Comparison of ENCODE assay signal across 11 cellular contexts in the genomic region with DNA sequence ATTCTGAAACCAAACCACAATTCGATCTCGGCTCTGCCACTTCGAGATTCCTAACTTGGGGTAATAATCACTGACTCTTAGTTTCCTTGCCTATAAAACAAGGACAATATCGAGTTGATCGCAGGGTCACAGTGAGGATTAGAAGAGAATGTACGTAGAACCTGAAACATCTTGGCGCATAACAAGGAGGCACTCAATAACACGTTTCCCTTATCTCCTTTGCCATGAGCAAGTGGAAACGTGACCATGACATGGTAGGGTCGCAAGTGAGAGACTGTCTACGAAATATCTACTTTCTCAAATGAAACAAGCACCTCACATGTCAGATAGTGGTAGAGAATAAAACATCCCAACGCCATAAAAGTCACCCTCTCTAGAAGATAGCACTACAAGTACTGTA. TPM values are rescaled to one million over a fixed set of nuclear protein-coding genes. Genes with fewer than 3 reads are reported as not detected.
DNase-seq lines count a peak whose midpoint lies in the region; ATAC-seq, FAIRE-seq and TF ChIP-seq lines count a peak whose summit lies in the region.
"Had no signal": no experiment of that assay in that cellular context is flagged by ENCODE, and none has a peak within 500 bp of the region (broad histone marks: within the 10 kb centered on the region; RNA-seq: fewer than 3 reads in every experiment).

No MANE protein-coding gene starts in this region.

- H3K27me3 Mint-ChIP-seq in activated naive CD4-positive, alpha-beta T cell treated with anti-CD3 and anti-CD28 coated beads, Interleukin-2, amount 50 U/mL, for 24 hours = no peaks in the 10 kb centered on the region
- H3K27me3 Mint-ChIP-seq in type B pancreatic cell = no peaks in the 10 kb centered on the region

- TF ChIP-seq CTCF in kidney (IDR thresholded peaks at IDR 0.05; ENCODE audit: borderline replicate concordance, extremely low read depth, insufficient read depth) (no peak), type B pancreatic cell (conservative IDR thresholded peaks at IDR 0.05) (no peak)

- H3K9ac ChIP-seq in kidney (ENCODE audit: low read length in 2 of 2) = no peak overlapping the region

- H3K27ac Mint-ChIP-seq in activated naive CD4-positive, alpha-beta T cell treated with anti-CD3 and anti-CD28 coated beads, Interleukin-2, amount 50 U/mL, for 24 hours = peak overlapping the region; percentile 86
- H3K27ac Mint-ChIP-seq in activated naive CD4-positive, alpha-beta T cell treated with anti-CD3 and anti-CD28 coated beads, Interleukin-2, amount 50 U/mL, for 72 hours = peak overlapping the region; percentile 44 to 95
- peak overlapping the region; percentile 64 for H3K27ac Mint-ChIP-seq in type B pancreatic cell

- H3K36me3 ChIP-seq in kidney (ENCODE audit: control insufficient read depth in 1 of 2, insufficient read depth in 2 of 2, low read length in 2 of 2) (no peaks in the 10 kb centered on the region), small intestine (ENCODE audit: control insufficient read depth in 2 of 2, insufficient read depth in 2 of 2, low read length in 2 of 2) (no peaks in the 10 kb centered on the region)

- H3K27me3 ChIP-seq in small intestine (ENCODE audit: control insufficient read depth in 2 of 2, insufficient read depth in 2 of 2, low read length in 2 of 2) = no peaks in the 10 kb centered on the region

- peak overlapping the region; percentile 91 for H3K4me3 Mint-ChIP-seq in activated naive CD4-positive, alpha-beta T cell treated with anti-CD3 and anti-CD28 coated beads, Interleukin-2, amount 50 U/mL, for 24 hours
- H3K4me3 Mint-ChIP-seq in type B pancreatic cell = peak overlapping the region; percentile 91

- intact Hi-C loops in kidney (cut with DNase I) = no loop called here

- H3K27ac ChIP-seq in kidney (ENCODE audit: low read depth in 2 of 2, low read length in 2 of 2) (no peak overlapping the region), small intestine (ENCODE audit: low read depth in 1 of 2, low read length in 1 of 2) (no peak overlapping the region)
- H3K27ac ChIP-seq: RWPE1 had no signal

- peaks cover 66% of the 10 kb centered on the region for H3K4me1 Mint-ChIP-seq in activated naive CD4-positive, alpha-beta T cell treated with anti-CD3 and anti-CD28 coated beads, Interleukin-2, amount 50 U/mL, for 24 hours
- peaks cover 44% of the 10 kb centered on the region for H3K4me1 Mint-ChIP-seq in type B pancreatic cell (ENCODE audit: unreplicated experiment)

- no peak for ATAC-seq in activated naive CD4-positive, alpha-beta T cell treated with anti-CD3 and anti-CD28 coated beads, Interleukin-2, amount 50 U/mL, for 72 hours

- no peak for DNase-seq in activated naive CD4-positive, alpha-beta T cell (lab: John Stamatoyannopoulos, UW)
- no peak for DNase-seq in activated naive CD4-positive, alpha-beta T cell treated with anti-CD3 and anti-CD28 coated beads, Interleukin-2, amount 50 U/mL, for 72 hours (ENCODE audit: low spot score in 2 of 2)
- no peak for DNase-seq in kidney
- no peak for DNase-seq in type B pancreatic cell (ENCODE audit: extremely low spot score, unreplicated experiment)
- DNase-seq in DMS153 (lab: John Stamatoyannopoulos, UW) = no peak
- no peak for DNase-seq in occipital lobe (lab: John Stamatoyannopoulos, UW)
- no peak for DNase-seq in small intestine
- DNase-seq: C1 segment of cervical spinal cord, Kasumi-1 had no signal

- H3K4me3 ChIP-seq in kidney (ENCODE audit: low read length in 2 of 2) = peak overlapping the region; percentile 67 to 84
- no peak overlapping the region for H3K4me3 ChIP-seq in small intestine (ENCODE audit: low read depth in 1 of 2, low read length in 2 of 2)

- H3K9me3 ChIP-seq in kidney (ENCODE audit: control insufficient read depth in 1 of 2, low read length in 2 of 2) = no peaks in the 10 kb centered on the region
- H3K9me3 ChIP-seq in small intestine (ENCODE audit: control insufficient read depth, low read depth) = no peaks in the 10 kb centered on the region

- peaks cover 12 to 30% of the 10 kb centered on the region in 2 donors for H3K4me1 ChIP-seq in kidney (ENCODE audit: control insufficient read depth in 1 of 2, insufficient read depth in 1 of 2, low read depth in 1 of 2, low read length in 2 of 2)
- H3K4me1 ChIP-seq in small intestine (ENCODE audit: control insufficient read depth in 2 of 2, insufficient read depth in 1 of 2, low read depth in 1 of 2, low read length in 1 of 2) = peaks cover 5 to 15% of the 10 kb centered on the region in 2 donors

- FAIRE-seq in kidney (lab: Jason Lieb, UNC) (no peak), small intestine (lab: Jason Lieb, UNC) (no peak)

- no peaks in the 10 kb centered on the region for H3K9me3 Mint-ChIP-seq in activated naive CD4-positive, alpha-beta T cell treated with anti-CD3 and anti-CD28 coated beads, Interleukin-2, amount 50 U/mL, for 24 hours
- H3K9me3 Mint-ChIP-seq in activated naive CD4-positive, alpha-beta T cell treated with anti-CD3 and anti-CD28 coated beads, Interleukin-2, amount 50 U/mL, for 72 hours = no peaks in the 10 kb centered on the region
- H3K9me3 Mint-ChIP-seq in type B pancreatic cell = no peaks in the 10 kb centered on the region

- WGBS in small intestine, 3 donors = 82 to 88% (median 88%) methylated on average over 12 of the region's 12 CpGs

- peaks cover 3% of the 10 kb centered on the region for H3K36me3 Mint-ChIP-seq in activated naive CD4-positive, alpha-beta T cell treated with anti-CD3 and anti-CD28 coated beads, Interleukin-2, amount 50 U/mL, for 24 hours
- H3K36me3 Mint-ChIP-seq in activated naive CD4-positive, alpha-beta T cell treated with anti-CD3 and anti-CD28 coated beads, Interleukin-2, amount 50 U/mL, for 72 hours = peaks cover 5 to 11% of the 10 kb centered on the region in 2 donors
- H3K36me3 Mint-ChIP-seq in type B pancreatic cell = peaks cover 18% of the 10 kb centered on the region

RNA-seq across cellular contexts. Expression of gene DICER1, which starts 2.3 kb away (rescaled TPM):
- total RNA-seq in activated naive CD4-positive, alpha-beta T cell treated with anti-CD3 and anti-CD28 coated beads, Interleukin-2, amount 50 U/mL, for 72 hours = 10 to 100 TPM; 48.7 to 51.0 TPM
- total RNA-seq in kidney (83.6 TPM), type B pancreatic cell (ENCODE audit: low replicate concordance) (100 and 107 TPM in 2 replicates), occipital lobe (296 TPM)
- polyA plus RNA-seq in kidney (ENCODE audit: insufficient read depth, low read depth, low replicate concordance) (6.0 TPM), small intestine (1 to 10 TPM; 7.3 to 8.5 (median 7.7) TPM)

Comparison
In these comparisons a context has a peak if more than half of its experiments do, and no peak if none do; other contexts are left out.
1. H3K4me3 ChIP-seq: peak in kidney (2 of 2); none in small intestine (0 of 2).
2. Peak in every context shown above with its lines, with median percentiles within 50 percentile points of each other: H3K27ac Mint-ChIP-seq.